8 cellular contexts compared by ENCODE assay signal in the genomic region with DNA sequence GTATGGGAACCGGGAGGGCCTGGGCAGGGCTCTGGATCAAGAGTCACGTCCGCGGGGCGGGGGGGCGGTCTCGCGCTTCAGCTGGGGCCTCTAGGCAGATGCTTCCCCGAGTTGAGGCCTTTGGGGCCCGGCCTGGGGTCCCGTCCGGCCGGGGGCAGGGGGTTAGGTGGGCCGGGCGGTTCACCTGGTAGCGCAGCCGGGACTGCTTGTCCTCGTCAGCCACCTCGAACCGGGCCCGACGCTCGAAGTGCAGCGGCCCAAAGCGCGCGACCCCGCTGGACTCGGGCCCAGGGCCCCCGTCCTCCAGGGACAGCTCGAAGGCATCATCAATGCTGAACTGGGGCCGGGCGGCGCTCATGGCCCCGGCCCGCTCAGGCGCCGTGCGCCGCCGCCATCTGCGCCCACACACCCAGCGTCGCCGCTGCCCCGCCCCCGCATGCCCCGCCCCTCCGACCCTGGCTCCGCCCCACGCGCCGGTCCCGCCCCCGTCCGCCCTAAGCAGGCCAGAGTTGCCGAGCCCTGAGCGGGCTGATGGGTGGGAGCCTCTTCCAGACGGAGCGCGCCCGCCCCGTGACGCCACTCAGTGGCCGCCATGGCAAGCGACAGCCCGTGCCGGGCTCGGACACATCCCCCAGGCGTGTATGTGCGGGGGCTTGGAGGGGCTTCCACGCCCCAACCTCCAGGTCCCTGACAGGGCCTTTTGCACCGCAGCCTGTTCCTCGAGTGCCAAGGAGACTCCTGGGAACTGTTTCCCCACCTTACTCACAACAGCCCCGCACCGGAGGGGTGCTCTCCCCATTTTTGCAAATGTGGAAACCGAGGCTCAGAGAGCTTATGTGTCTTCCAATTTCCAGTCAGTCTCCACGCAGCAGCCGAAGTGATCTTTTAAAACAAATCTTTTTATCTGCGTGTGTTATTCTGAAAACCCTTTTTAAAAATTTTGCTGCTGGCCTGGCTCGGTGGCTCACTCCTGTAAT. TPM values are rescaled to one million over a fixed set of nuclear protein-coding genes. Genes with fewer than 3 reads are reported as not detected.
DNase-seq lines count a peak whose midpoint lies in the region; ATAC-seq and TF ChIP-seq lines count a peak whose summit lies in the region.

A gene with protein sequence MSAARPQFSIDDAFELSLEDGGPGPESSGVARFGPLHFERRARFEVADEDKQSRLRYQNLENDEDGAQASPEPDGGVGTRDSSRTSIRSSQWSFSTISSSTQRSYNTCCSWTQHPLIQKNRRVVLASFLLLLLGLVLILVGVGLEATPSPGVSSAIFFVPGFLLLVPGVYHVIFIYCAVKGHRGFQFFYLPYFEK (minus strand): TSS at position 417 of the 977 bp plus-strand sequence. CDS start 59 bp downstream, at position 358.

- ATAC-seq in HG03442 (IDR thresholded peaks at IDR 0.05; ENCODE audit: unreplicated experiment): peak; percentile 63

- no peaks in the 10 kb centered on the region for H3K9me3 ChIP-seq in BE2C
- H3K9me3 ChIP-seq in liver (ENCODE audit: control insufficient read depth in 4 of 4, low read length in 3 of 4): no peaks in the 10 kb centered on the region

- peak; percentile 81 for TF ChIP-seq POLR2A in GM19193 (IDR thresholded peaks at IDR 0.05; ENCODE audit: extremely low read depth, insufficient read depth, insufficient read length)

- peak; percentile 50 for TF ChIP-seq CTCF in BE2C (IDR thresholded peaks at IDR 0.05; ENCODE audit: low read depth, low read length)
- TF ChIP-seq CTCF in liver (IDR thresholded peaks at IDR 0.05; ENCODE audit: low read depth, low read length, missing input control): peak; percentile 39

- peak; percentile 59 to 76 for TF ChIP-seq RAD21 in liver (IDR thresholded peaks at IDR 0.05)

- no peaks in the 10 kb centered on the region for H3K27me3 ChIP-seq in BE2C
- H3K27me3 ChIP-seq in liver (ENCODE audit: control insufficient read depth in 4 of 4, insufficient read depth in 4 of 4, low read length in 3 of 4): no peaks in the 10 kb centered on the region

- 3% methylated on average over 81 of the region's 81 CpGs for WGBS in liver

- peak within 1 kb of the TSS; percentile 85 to 88 for H3K9ac ChIP-seq in liver (ENCODE audit: low read depth in 1 of 2, low read length in 2 of 2)

- DNase-seq in BE2C (peak; percentile 96), NCI-H748 (lab: John Stamatoyannopoulos, UW; ENCODE audit: unreplicated experiment) (peak; percentile 93), dermis blood vessel endothelial cell (peak; percentile 96)
- peak; percentile 88 to 91 for DNase-seq in activated CD4-positive, alpha-beta T cell treated with anti-CD3 and anti-CD28 coated beads, Interleukin-2, amount 50 U/mL, for 48 hours
- DNase-seq in stimulated activated CD4-positive, alpha-beta T cell treated with anti-CD3 and anti-CD28 coated beads, Interleukin-4, amount 100 ng/mL, for 1 hour: peak; percentile 91

- peak within 1 kb of the TSS; percentile 86 to 90 for H3K27ac ChIP-seq in liver (ENCODE audit: low read depth in 1 of 2, low read length in 2 of 2)

- H3K4me1 ChIP-seq in BE2C (peaks cover 3% of the 10 kb centered on the region), liver (ENCODE audit: control insufficient read depth in 4 of 4, insufficient read depth in 4 of 4, low read length in 3 of 4) (peaks cover 17 to 40% (median 28%) of the 10 kb centered on the region in 4 donors)

- H3K36me3 ChIP-seq in BE2C (no peaks in the 10 kb centered on the region), liver (ENCODE audit: control insufficient read depth in 4 of 4, insufficient read depth in 3 of 4, low read depth in 1 of 4, low read length in 3 of 4) (no peaks in the 10 kb centered on the region)

- H3K4me3 ChIP-seq in BE2C (ENCODE audit: low read depth, low read length): peak within 1 kb of the TSS; percentile 69
- peak within 1 kb of the TSS; percentile 80 to 91 (median 86) for H3K4me3 ChIP-seq in liver (ENCODE audit: low read depth in 1 of 3, low read length in 3 of 3)

TF ChIP-seq in liver, 16 proteins besides CTCF, POLR2A, EP300 and RAD21:
- TF ChIP-seq SP1 (IDR thresholded peaks at IDR 0.05): peak; percentile 52
- TF ChIP-seq, protein P1, sequence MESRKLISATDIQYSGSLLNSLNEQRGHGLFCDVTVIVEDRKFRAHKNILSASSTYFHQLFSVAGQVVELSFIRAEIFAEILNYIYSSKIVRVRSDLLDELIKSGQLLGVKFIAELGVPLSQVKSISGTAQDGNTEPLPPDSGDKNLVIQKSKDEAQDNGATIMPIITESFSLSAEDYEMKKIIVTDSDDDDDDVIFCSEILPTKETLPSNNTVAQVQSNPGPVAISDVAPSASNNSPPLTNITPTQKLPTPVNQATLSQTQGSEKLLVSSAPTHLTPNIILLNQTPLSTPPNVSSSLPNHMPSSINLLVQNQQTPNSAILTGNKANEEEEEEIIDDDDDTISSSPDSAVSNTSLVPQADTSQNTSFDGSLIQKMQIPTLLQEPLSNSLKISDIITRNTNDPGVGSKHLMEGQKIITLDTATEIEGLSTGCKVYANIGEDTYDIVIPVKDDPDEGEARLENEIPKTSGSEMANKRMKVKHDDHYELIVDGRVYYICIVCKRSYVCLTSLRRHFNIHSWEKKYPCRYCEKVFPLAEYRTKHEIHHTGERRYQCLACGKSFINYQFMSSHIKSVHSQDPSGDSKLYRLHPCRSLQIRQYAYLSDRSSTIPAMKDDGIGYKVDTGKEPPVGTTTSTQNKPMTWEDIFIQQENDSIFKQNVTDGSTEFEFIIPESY (IDR thresholded peaks at IDR 0.05): no peak
- TF ChIP-seq FOXA2 (IDR thresholded peaks at IDR 0.05): no peak
- TF ChIP-seq EGR1 (IDR thresholded peaks at IDR 0.05; ENCODE audit: low read depth in 2 of 2): peak in 1 of 2 donors; percentile 75
- peak; percentile 94 for TF ChIP-seq YY1 (IDR thresholded peaks at IDR 0.05)
- TF ChIP-seq RXRA (IDR thresholded peaks at IDR 0.05): no peak
- no peak for TF ChIP-seq HNF4G (IDR thresholded peaks at IDR 0.05)
- no peak for TF ChIP-seq JUND (IDR thresholded peaks at IDR 0.05)
- TF ChIP-seq, protein P2, sequence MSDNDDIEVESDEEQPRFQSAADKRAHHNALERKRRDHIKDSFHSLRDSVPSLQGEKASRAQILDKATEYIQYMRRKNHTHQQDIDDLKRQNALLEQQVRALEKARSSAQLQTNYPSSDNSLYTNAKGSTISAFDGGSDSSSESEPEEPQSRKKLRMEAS (IDR thresholded peaks at IDR 0.05): no peak

RNA-seq across cellular contexts. Expression of the gene that starts here (rescaled TPM):
- polyA plus RNA-seq in BE2C (2012; ENCODE audit: insufficient read depth, insufficient read length, low read depth): 36.5 TPM
- 30.6 and 40.9 TPM in 2 replicates for total RNA-seq in dermis blood vessel endothelial cell
- 10 to 100 TPM; 10.2 to 50.8 TPM for total RNA-seq in liver
- 10 to 100 TPM; 76.3 to 86.9 TPM for polyA plus RNA-seq in liver

Comparison
In these comparisons a context has a peak if more than half of its experiments do, and no peak if none do; other contexts are left out.
1. Peak in every context shown above with its lines: DNase-seq, ATAC-seq, H3K4me3 ChIP-seq and H3K27ac ChIP-seq.